9 cellular contexts compared by ENCODE assay signal in the genomic region with DNA sequence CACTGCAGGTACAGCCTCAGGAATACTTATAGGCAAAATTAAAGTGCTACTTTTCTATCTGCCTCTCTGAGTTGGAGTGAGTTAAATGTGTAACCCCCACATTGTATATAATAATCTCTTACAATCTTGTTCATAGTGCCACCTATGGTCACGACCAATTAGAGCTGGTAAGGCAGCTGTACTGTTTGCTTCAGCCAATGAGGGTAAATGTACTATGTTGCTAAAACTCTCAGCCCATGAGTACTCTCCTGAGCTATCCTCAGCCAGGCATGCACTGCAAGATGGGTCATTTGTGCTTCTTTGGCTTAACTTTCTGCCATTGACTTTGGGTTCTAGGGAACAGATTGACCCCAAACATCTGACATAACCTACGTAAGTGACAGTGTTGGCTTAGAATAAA. TPM values are rescaled to one million over a fixed set of nuclear protein-coding genes. Genes with fewer than 3 reads are reported as not detected.
DNase-seq lines count a peak whose midpoint lies in the region; ATAC-seq, FAIRE-seq and TF ChIP-seq lines count a peak whose summit lies in the region.
"Had no signal": no experiment of that assay in that cellular context is flagged by ENCODE, and none has a peak within 500 bp of the region (broad histone marks: within the 10 kb centered on the region; RNA-seq: fewer than 3 reads in every experiment).

No MANE protein-coding gene starts in this region.

- no peak for TF ChIP-seq POLR2A in H1 (IDR thresholded peaks at IDR 0.05; ENCODE audit: control extremely low read depth in 1 of 2, low read depth in 2 of 2, low read length in 2 of 2)

- H3K36me3 ChIP-seq in OCI-LY1 (ENCODE audit: insufficient read depth, low read length): no peaks in the 10 kb centered on the region
- H3K36me3 ChIP-seq in H1 (ENCODE audit: control insufficient read depth in 2 of 4, insufficient read depth in 4 of 4, low read length in 3 of 4): no peaks in the 10 kb centered on the region
- no peaks in the 10 kb centered on the region for H3K36me3 ChIP-seq in left ventricle myocardium inferior
- H3K36me3 ChIP-seq: thoracic aorta had no signal

- no peaks in the 10 kb centered on the region for H3K9me2 ChIP-seq in OCI-LY1 (ENCODE audit: low read depth, low read length)

- H3K4me2 ChIP-seq in OCI-LY1 (ENCODE audit: low read length) (peak overlapping the region; percentile 54), H1 (ENCODE audit: insufficient read depth in 1 of 2, low read depth in 2 of 2, low read length in 2 of 2) (no peak overlapping the region)

- H3K27me3 ChIP-seq in OCI-LY1 (ENCODE audit: insufficient read depth, low read length) (no peaks in the 10 kb centered on the region), H1 (replicated peaks in 1 of 4; ENCODE audit: control insufficient read depth in 3 of 4, extremely low read depth in 1 of 4, insufficient read depth in 3 of 4, low read length in 3 of 4) (no peaks in the 10 kb centered on the region), left ventricle myocardium inferior (ENCODE audit: low read depth) (no peaks in the 10 kb centered on the region)

- H3K9me3 ChIP-seq in OCI-LY1 (ENCODE audit: low read length): no peaks in the 10 kb centered on the region
- H3K9me3 ChIP-seq in H1 (ENCODE audit: insufficient read depth in 2 of 2, low read depth in 1 of 2, low read length in 1 of 2): no peaks in the 10 kb centered on the region; a peak in 1 of 4 replicates
- H3K9me3 ChIP-seq in left ventricle myocardium inferior (replicated peaks): no peaks in the 10 kb centered on the region
- H3K9me3 ChIP-seq: thoracic aorta had no signal

- DNase-seq in Daoy (ENCODE audit: low read depth): peak; percentile 56
- DNase-seq in GM19239 (ENCODE audit: insufficient read length, low spot score): peak; percentile 31
- peak in 1 of 2 experiments; percentile 53 for DNase-seq in H1 (ENCODE audit: low read depth in 1 of 2, low spot score in 2 of 2)
- DNase-seq in NCI-H1930 (lab: John Stamatoyannopoulos, UW): no peak
- no peak for DNase-seq in left ventricle myocardium inferior

- no peak for FAIRE-seq in GM19239 (lab: Jason Lieb, UNC)
- no peak for FAIRE-seq in H1 (lab: Jason Lieb, UNC)

- H4K8ac ChIP-seq in H1 (ENCODE audit: extremely low read depth, insufficient read depth, low read length): no peak overlapping the region

- H3K79me1 ChIP-seq in H1 (ENCODE audit: low read depth, low read length): no peaks in the 10 kb centered on the region

- no peak overlapping the region for H3K23ac ChIP-seq in H1 (ENCODE audit: insufficient read length)

- no peak overlapping the region for H3K18ac ChIP-seq in H1 (ENCODE audit: extremely low read depth, low read length)

- no peak overlapping the region for H2BK120ac ChIP-seq in H1 (replicated peaks; ENCODE audit: low read depth, low read length)

- no peak for TF ChIP-seq RAD21 in H1 (IDR thresholded peaks at IDR 0.05 in 1 of 2, conservative IDR thresholded peaks at IDR 0.05 in 1 of 2; ENCODE audit: low read depth in 2 of 2, low read length in 2 of 2)

- POLR2A ChIA-PET in H1 (lab: Charles Lee; ENCODE audit: partially characterized antibody): interaction anchor here (2.0 kb wide), 1 partner anchor 15 kb away, joined by 14 read pairs; a partner anchor contains a TSS

- TF ChIP-seq EP300 in H1 (IDR thresholded peaks at IDR 0.05; ENCODE audit: borderline replicate concordance in 1 of 2, low read depth in 2 of 2, low read length in 2 of 2): no peak

- CTCF ChIA-PET in H1 (lab: Charles Lee; ENCODE audit: partially characterized antibody): no interaction called here

- H3K4ac ChIP-seq in H1 (replicated peaks; ENCODE audit: insufficient read length, low read depth, low read length): no peak overlapping the region

- no peak overlapping the region for H2BK15ac ChIP-seq in H1 (ENCODE audit: low read length)

- intact Hi-C loops in left ventricle myocardium inferior (cut with micrococcal nuclease): no loop called here

- no peak overlapping the region for H3K14ac ChIP-seq in H1 (ENCODE audit: insufficient read length)

- no peak overlapping the region for H2BK5ac ChIP-seq in H1 (ENCODE audit: low read depth, low read length)

- no peak overlapping the region for H2BK20ac ChIP-seq in H1 (ENCODE audit: low read length)

- no peak overlapping the region for H4K5ac ChIP-seq in H1 (ENCODE audit: insufficient read length, low read depth, low read length)

- H4K20me1 ChIP-seq in OCI-LY1 (ENCODE audit: insufficient read depth, low read length): no peaks in the 10 kb centered on the region
- no peaks in the 10 kb centered on the region for H4K20me1 ChIP-seq in H1 (replicated peaks in 1 of 2; ENCODE audit: control insufficient read depth in 1 of 2, insufficient read depth in 2 of 2, low read length in 2 of 2)

- no peak overlapping the region for H4K91ac ChIP-seq in H1 (replicated peaks; ENCODE audit: insufficient read length, low read length)

- H3K4me3 ChIP-seq in OCI-LY1 (ENCODE audit: low read depth, low read length, poor library complexity, severe bottlenecking) (peak overlapping the region; percentile 39), H1 (ENCODE audit: extremely low read depth in 1 of 4, insufficient read depth in 2 of 4, low read depth in 3 of 4, low read length in 4 of 4) (no peak overlapping the region), left ventricle myocardium inferior (no peak overlapping the region)
- H3K4me3 ChIP-seq: thoracic aorta had no signal

- TF ChIP-seq CTCF in OCI-LY1 (IDR thresholded peaks at IDR 0.05; ENCODE audit: low read length) (no peak), H1 (IDR thresholded peaks at IDR 0.05; ENCODE audit: control extremely low read depth in 1 of 3, insufficient read depth in 1 of 3, low read depth in 1 of 3, low read length in 3 of 3) (no peak), left ventricle myocardium inferior (IDR thresholded peaks at IDR 0.05; ENCODE audit: borderline replicate concordance) (no peak)

- no peak overlapping the region for H2AFZ ChIP-seq in OCI-LY1 (ENCODE audit: low read length)
- H2AFZ ChIP-seq in H1 (ENCODE audit: low read length): peak overlapping the region; percentile 85; the same call in 1 of the 2 replicates

- no peak overlapping the region for H3K56ac ChIP-seq in H1 (replicated peaks; ENCODE audit: insufficient read length, low read depth, low read length)

- peak overlapping the region; percentile 55 for H3K9ac ChIP-seq in OCI-LY1 (ENCODE audit: low read length)
- H3K9ac ChIP-seq in H1 (replicated peaks in 1 of 4; ENCODE audit: extremely low read depth in 1 of 4, low read depth in 3 of 4, low read length in 3 of 4): no peak overlapping the region

- H3K79me2 ChIP-seq in OCI-LY1 (ENCODE audit: insufficient read depth, low read length) (no peaks in the 10 kb centered on the region), H1 (ENCODE audit: control insufficient read depth in 1 of 2, insufficient read depth in 2 of 2, low read length in 2 of 2) (no peaks in the 10 kb centered on the region)

- H3K4me1 ChIP-seq in OCI-LY1 (ENCODE audit: insufficient read depth, low read length, severe bottlenecking) (peaks cover 66% of the 10 kb centered on the region), H1 (replicated peaks in 1 of 4; ENCODE audit: control insufficient read depth in 3 of 4, insufficient read depth in 4 of 4, low read length in 3 of 4) (peaks cover 0 to 2% (median 0%) of the 10 kb centered on the region in 4 experiments; a peak in 1 of 7 replicates), left ventricle myocardium inferior (peaks cover under 1% of the 10 kb centered on the region)

- ATAC-seq in HG03108 (IDR thresholded peaks at IDR 0.05; ENCODE audit: unreplicated experiment) (peak; percentile 80), GM21825 (IDR thresholded peaks at IDR 0.05; ENCODE audit: unreplicated experiment) (no peak)

- 74% methylated on average over 2 of the region's 2 CpGs; no CpG with 5 or more reads in 1 of the 2 experiments for WGBS in H1 (ENCODE audit: extremely low coverage in 1 of 2, insufficient coverage in 1 of 2, insufficient read length in 1 of 2, insufficient replicate concordance in 2 of 2, low coverage in 1 of 2, low lambda C conversion rate in 2 of 2, missing lambda C conversion rate in 1 of 2), 2 experiments

- no peak overlapping the region for H2AK5ac ChIP-seq in H1 (ENCODE audit: low read depth, low read length)

- no peaks in the 10 kb centered on the region for H3K23me2 ChIP-seq in H1 (ENCODE audit: low read depth, low read length)

- no peak overlapping the region for H2BK12ac ChIP-seq in H1 (ENCODE audit: low read depth, low read length)

- H3K27ac ChIP-seq in OCI-LY1 (ENCODE audit: low read depth, low read length, poor library complexity, severe bottlenecking): peak overlapping the region; percentile 89
- H3K27ac ChIP-seq in H1 (ENCODE audit: low read depth, low read length): no peak overlapping the region
- H3K27ac ChIP-seq in left ventricle myocardium inferior (replicated peaks): no peak overlapping the region
- H3K27ac ChIP-seq: thoracic aorta had no signal

- H3F3A ChIP-seq in OCI-LY1 (ENCODE audit: insufficient read depth, low read length): no peaks in the 10 kb centered on the region

TF ChIP-seq in H1, 55 proteins besides CTCF, POLR2A, EP300 and RAD21:
- TF ChIP-seq SP1 (IDR thresholded peaks at IDR 0.05; ENCODE audit: low read depth, low read length) (peak; percentile 88), BACH1 (IDR thresholded peaks at IDR 0.05; ENCODE audit: low read length) (no peak)

RNA-seq across cellular contexts. Expression of a gene that starts 15.0 kb away (rescaled TPM):
- total RNA-seq in Daoy (2014; rRNA removed; shearing (Covaris generic)): 37.4 and 43.9 TPM in 2 replicates
- total RNA-seq in H1 (2021; fragmentation: NEBNext Ultra II Directional; extraction: Animal tissue kit (Norgen Biotek cat#: 25700)): 115 and 134 TPM in 2 replicates
- polyA plus RNA-seq in H1 (2011; rRNA removed): 15.1 and 16.3 TPM in 2 replicates
- polyA plus RNA-seq in H1 (2011; cell fraction: cytosol; rRNA removed): 19.6 TPM
- polyA plus RNA-seq in H1 (2011; cell fraction: nucleus; rRNA removed): 19.2 TPM
- polyA plus RNA-seq in H1 (2012, experiment 1 of 2): 19.4 to 58.6 TPM (median 26.0 TPM) in 4 replicates
- polyA plus RNA-seq in H1 (2012, experiment 2 of 2): 2.7 TPM
- polyA plus RNA-seq in H1 (2013, experiment 1 of 2): 67.8 TPM
- 62.5 TPM for polyA plus RNA-seq in H1 (2013, experiment 2 of 2)
- 74.4 and 85.2 TPM in 2 replicates for polyA minus RNA-seq in H1 (2011; rRNA and poly(A)+ RNA removed)
- polyA minus RNA-seq in H1 (2011; cell fraction: cytosol; rRNA and poly(A)+ RNA removed): 66.8 TPM
- 108 TPM for polyA minus RNA-seq in H1 (2011; cell fraction: nucleus; rRNA and poly(A)+ RNA removed)
- 36.0 TPM for total RNA-seq in left ventricle myocardium inferior

RNA-seq across cellular contexts. Expression of a gene that starts 47.0 kb away (rescaled TPM):
- 2.0 and 3.1 TPM in 2 replicates for total RNA-seq in Daoy (2014; rRNA removed; shearing (Covaris generic))
- 10.0 and 12.9 TPM in 2 replicates for total RNA-seq in H1 (2021; fragmentation: NEBNext Ultra II Directional; extraction: Animal tissue kit (Norgen Biotek cat#: 25700))
- 9.7 and 10.9 TPM in 2 replicates for polyA plus RNA-seq in H1 (2011; rRNA removed)
- 6.7 TPM for polyA plus RNA-seq in H1 (2011; cell fraction: cytosol; rRNA removed)
- 4.9 TPM for polyA plus RNA-seq in H1 (2011; cell fraction: nucleus; rRNA removed)
- 9.3 to 11.3 TPM (median 10.8 TPM) in 4 replicates for polyA plus RNA-seq in H1 (2012, experiment 1 of 2)
- 1.8 TPM for polyA plus RNA-seq in H1 (2012, experiment 2 of 2)
- 9.0 TPM for polyA plus RNA-seq in H1 (2013, experiment 1 of 2)
- polyA plus RNA-seq in H1 (2013, experiment 2 of 2): 10.2 TPM
- polyA minus RNA-seq in H1 (2011; rRNA and poly(A)+ RNA removed): 4.6 and 10.4 TPM in 2 replicates
- 8.2 TPM for polyA minus RNA-seq in H1 (2011; cell fraction: cytosol; rRNA and poly(A)+ RNA removed)
- polyA minus RNA-seq in H1 (2011; cell fraction: nucleus; rRNA and poly(A)+ RNA removed): 2.9 TPM
- 5.1 TPM for total RNA-seq in left ventricle myocardium inferior

Comparison
In these comparisons a context has a peak if more than half of its experiments do, and no peak if none do; other contexts are left out.
1. DNase-seq: peak in Daoy (single experiment) and GM19239 (single experiment); none in NCI-H1930 (0 of 2) and left ventricle myocardium inferior (single experiment).